1 cellular context compared by ENCODE assay signal in genomic region chr9:131078427-131079366, GRCh38.
TF ChIP-seq lines count a peak whose summit lies in the region.

No MANE protein-coding gene starts in this region.

TF ChIP-seq in HepG2, 621 proteins besides CTCF, POLR2A, EP300 and RAD21 (continued from another document and continues in another):
- TF ChIP-seq HCFC1 (IDR thresholded peaks at IDR 0.05; ENCODE audit: low read depth, low read length) (no peak), FOXP1 (IDR thresholded peaks at IDR 0.05) (no peak), FOXP1 (CRISPR knock-in tag; IDR thresholded peaks at IDR 0.05) (no peak), E2F1 (CRISPR knock-in tag; IDR thresholded peaks at IDR 0.05) (no peak), ZNF724P (CRISPR knock-in tag; IDR thresholded peaks at IDR 0.05; ENCODE audit: borderline replicate concordance) (0 out of 2 replicates have a peak, but pooled peaks have one; percentile 49), NR1H2 (CRISPR knock-in tag; IDR thresholded peaks at IDR 0.05; ENCODE audit: borderline replicate concordance, low read depth) (no peak), ZNF781 (CRISPR knock-in tag; IDR thresholded peaks at IDR 0.05; ENCODE audit: borderline replicate concordance, not compliant biosample characterization) (peak; percentile 90), ZNF589 (CRISPR knock-in tag; conservative IDR thresholded peaks at IDR 0.05) (no peak; the same call in 1 of the 2 replicates), ZNF362 (CRISPR knock-in tag; IDR thresholded peaks at IDR 0.05; ENCODE audit: borderline replicate concordance) (no peak), HNRNPLL (IDR thresholded peaks at IDR 0.05; ENCODE audit: low read depth, low read length, poor library complexity, severe bottlenecking) (no peak), ZNF292 (CRISPR knock-in tag; IDR thresholded peaks at IDR 0.05; ENCODE audit: borderline replicate concordance, low read depth) (0 out of 2 replicates have a peak, but pooled peaks have one; percentile 60), ZNF234 (CRISPR knock-in tag; conservative IDR thresholded peaks at IDR 0.05) (no peak), ESRRA (CRISPR knock-in tag; IDR thresholded peaks at IDR 0.05; ENCODE audit: low read depth) (0 out of 2 replicates have a peak, but pooled peaks have one; percentile 42), ZBTB20 (CRISPR knock-in tag; IDR thresholded peaks at IDR 0.05; ENCODE audit: borderline replicate concordance, low read depth) (0 out of 2 replicates have a peak, but pooled peaks have one; percentile 31), ZNF577 (CRISPR knock-in tag; IDR thresholded peaks at IDR 0.05; ENCODE audit: borderline replicate concordance, low read depth) (no peak), ZBTB2 (CRISPR knock-in tag; IDR thresholded peaks at IDR 0.05; ENCODE audit: low read depth) (no peak), RXRB (CRISPR knock-in tag; IDR thresholded peaks at IDR 0.05; ENCODE audit: borderline replicate concordance) (0 out of 2 replicates have a peak, but pooled peaks have one; percentile 23), ZFYVE20 (CRISPR knock-in tag; IDR thresholded peaks at IDR 0.05; ENCODE audit: borderline replicate concordance, low read depth) (no peak), ZNF34 (CRISPR knock-in tag; IDR thresholded peaks at IDR 0.05; ENCODE audit: borderline replicate concordance) (no peak), NFATC3 (CRISPR knock-in tag; IDR thresholded peaks at IDR 0.05) (no peak), GATAD1 (CRISPR knock-in tag; IDR thresholded peaks at IDR 0.05) (no peak), KDM5A (IDR thresholded peaks at IDR 0.05; ENCODE audit: borderline replicate concordance, low read length) (no peak), SAFB2 (CRISPR knock-in tag; IDR thresholded peaks at IDR 0.05; ENCODE audit: borderline replicate concordance, low read depth) (no peak), ZNF614 (CRISPR knock-in tag; IDR thresholded peaks at IDR 0.05; ENCODE audit: borderline replicate concordance) (no peak), GABPA (IDR thresholded peaks at IDR 0.05; ENCODE audit: low read depth, low read length) (no peak), GABPA (CRISPR knock-in tag; IDR thresholded peaks at IDR 0.05; ENCODE audit: low read depth) (no peak), ELF3 (CRISPR knock-in tag; IDR thresholded peaks at IDR 0.05) (no peak), ZNF20 (CRISPR knock-in tag; IDR thresholded peaks at IDR 0.05) (no peak), ZNF772 (CRISPR knock-in tag; IDR thresholded peaks at IDR 0.05) (no peak), CBX2 (IDR thresholded peaks at IDR 0.05; ENCODE audit: low read depth, low read length) (no peak), CBX2 (CRISPR knock-in tag; IDR thresholded peaks at IDR 0.05; ENCODE audit: low read depth) (no peak), ZNF619 (CRISPR knock-in tag; IDR thresholded peaks at IDR 0.05) (no peak), HOXA3 (CRISPR knock-in tag; IDR thresholded peaks at IDR 0.05) (peak; percentile 45; the same call in 1 of the 2 replicates)
- TF ChIP-seq, protein P1, sequence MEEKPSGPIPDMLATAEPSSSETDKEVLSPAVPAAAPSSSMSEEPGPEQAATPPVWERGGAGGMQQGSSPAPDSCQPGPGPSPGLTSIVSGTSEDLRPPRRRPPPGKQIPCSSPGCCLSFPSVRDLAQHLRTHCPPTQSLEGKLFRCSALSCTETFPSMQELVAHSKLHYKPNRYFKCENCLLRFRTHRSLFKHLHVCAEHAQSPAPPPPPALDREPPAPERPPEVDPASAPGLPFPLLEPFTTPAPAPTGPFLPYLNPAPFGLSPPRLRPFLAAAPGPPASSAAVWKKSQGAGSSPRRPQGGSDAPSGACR (CRISPR knock-in tag; IDR thresholded peaks at IDR 0.05): no peak
- TF ChIP-seq, protein P2, sequence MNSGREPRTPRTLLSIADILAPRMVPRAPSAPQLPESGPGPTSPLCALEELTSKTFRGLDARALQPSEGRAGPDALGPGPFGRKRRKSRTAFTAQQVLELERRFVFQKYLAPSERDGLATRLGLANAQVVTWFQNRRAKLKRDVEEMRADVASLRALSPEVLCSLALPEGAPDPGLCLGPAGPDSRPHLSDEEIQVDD (CRISPR knock-in tag; IDR thresholded peaks at IDR 0.05; ENCODE audit: borderline replicate concordance): no peak
- TF ChIP-seq, protein P3, sequence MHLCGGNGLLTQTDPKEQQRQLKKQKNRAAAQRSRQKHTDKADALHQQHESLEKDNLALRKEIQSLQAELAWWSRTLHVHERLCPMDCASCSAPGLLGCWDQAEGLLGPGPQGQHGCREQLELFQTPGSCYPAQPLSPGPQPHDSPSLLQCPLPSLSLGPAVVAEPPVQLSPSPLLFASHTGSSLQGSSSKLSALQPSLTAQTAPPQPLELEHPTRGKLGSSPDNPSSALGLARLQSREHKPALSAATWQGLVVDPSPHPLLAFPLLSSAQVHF (CRISPR knock-in tag; IDR thresholded peaks at IDR 0.05): no peak
- TF ChIP-seq, protein P4, sequence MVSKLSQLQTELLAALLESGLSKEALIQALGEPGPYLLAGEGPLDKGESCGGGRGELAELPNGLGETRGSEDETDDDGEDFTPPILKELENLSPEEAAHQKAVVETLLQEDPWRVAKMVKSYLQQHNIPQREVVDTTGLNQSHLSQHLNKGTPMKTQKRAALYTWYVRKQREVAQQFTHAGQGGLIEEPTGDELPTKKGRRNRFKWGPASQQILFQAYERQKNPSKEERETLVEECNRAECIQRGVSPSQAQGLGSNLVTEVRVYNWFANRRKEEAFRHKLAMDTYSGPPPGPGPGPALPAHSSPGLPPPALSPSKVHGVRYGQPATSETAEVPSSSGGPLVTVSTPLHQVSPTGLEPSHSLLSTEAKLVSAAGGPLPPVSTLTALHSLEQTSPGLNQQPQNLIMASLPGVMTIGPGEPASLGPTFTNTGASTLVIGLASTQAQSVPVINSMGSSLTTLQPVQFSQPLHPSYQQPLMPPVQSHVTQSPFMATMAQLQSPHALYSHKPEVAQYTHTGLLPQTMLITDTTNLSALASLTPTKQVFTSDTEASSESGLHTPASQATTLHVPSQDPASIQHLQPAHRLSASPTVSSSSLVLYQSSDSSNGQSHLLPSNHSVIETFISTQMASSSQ (IDR thresholded peaks at IDR 0.05; ENCODE audit: low read depth): no peak
- TF ChIP-seq, protein P4 (CRISPR knock-in tag; IDR thresholded peaks at IDR 0.05; ENCODE audit: borderline replicate concordance): 0 out of 2 replicates have a peak, but pooled peaks have one; percentile 34
- TF ChIP-seq, protein P5, sequence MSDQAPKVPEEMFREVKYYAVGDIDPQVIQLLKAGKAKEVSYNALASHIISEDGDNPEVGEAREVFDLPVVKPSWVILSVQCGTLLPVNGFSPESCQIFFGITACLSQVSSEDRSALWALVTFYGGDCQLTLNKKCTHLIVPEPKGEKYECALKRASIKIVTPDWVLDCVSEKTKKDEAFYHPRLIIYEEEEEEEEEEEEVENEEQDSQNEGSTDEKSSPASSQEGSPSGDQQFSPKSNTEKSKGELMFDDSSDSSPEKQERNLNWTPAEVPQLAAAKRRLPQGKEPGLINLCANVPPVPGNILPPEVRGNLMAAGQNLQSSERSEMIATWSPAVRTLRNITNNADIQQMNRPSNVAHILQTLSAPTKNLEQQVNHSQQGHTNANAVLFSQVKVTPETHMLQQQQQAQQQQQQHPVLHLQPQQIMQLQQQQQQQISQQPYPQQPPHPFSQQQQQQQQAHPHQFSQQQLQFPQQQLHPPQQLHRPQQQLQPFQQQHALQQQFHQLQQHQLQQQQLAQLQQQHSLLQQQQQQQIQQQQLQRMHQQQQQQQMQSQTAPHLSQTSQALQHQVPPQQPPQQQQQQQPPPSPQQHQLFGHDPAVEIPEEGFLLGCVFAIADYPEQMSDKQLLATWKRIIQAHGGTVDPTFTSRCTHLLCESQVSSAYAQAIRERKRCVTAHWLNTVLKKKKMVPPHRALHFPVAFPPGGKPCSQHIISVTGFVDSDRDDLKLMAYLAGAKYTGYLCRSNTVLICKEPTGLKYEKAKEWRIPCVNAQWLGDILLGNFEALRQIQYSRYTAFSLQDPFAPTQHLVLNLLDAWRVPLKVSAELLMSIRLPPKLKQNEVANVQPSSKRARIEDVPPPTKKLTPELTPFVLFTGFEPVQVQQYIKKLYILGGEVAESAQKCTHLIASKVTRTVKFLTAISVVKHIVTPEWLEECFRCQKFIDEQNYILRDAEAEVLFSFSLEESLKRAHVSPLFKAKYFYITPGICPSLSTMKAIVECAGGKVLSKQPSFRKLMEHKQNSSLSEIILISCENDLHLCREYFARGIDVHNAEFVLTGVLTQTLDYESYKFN (CRISPR knock-in tag; conservative IDR thresholded peaks at IDR 0.05): peak; percentile 37; the same call in 1 of the 2 replicates
- TF ChIP-seq, protein P6, sequence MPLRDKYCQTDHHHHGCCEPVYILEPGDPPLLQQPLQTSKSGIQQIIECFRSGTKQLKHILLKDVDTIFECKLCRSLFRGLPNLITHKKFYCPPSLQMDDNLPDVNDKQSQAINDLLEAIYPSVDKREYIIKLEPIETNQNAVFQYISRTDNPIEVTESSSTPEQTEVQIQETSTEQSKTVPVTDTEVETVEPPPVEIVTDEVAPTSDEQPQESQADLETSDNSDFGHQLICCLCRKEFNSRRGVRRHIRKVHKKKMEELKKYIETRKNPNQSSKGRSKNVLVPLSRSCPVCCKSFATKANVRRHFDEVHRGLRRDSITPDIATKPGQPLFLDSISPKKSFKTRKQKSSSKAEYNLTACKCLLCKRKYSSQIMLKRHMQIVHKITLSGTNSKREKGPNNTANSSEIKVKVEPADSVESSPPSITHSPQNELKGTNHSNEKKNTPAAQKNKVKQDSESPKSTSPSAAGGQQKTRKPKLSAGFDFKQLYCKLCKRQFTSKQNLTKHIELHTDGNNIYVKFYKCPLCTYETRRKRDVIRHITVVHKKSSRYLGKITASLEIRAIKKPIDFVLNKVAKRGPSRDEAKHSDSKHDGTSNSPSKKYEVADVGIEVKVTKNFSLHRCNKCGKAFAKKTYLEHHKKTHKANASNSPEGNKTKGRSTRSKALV (CRISPR knock-in tag; IDR thresholded peaks at IDR 0.05): no peak
